Comparison of ENCODE assay signal across 8 cellular contexts in genomic region chr7:100889761-100890639, GRCh38.
DNase-seq lines count a peak whose midpoint lies in the region; ATAC-seq and TF ChIP-seq lines count a peak whose summit lies in the region.

No MANE protein-coding gene starts in this region.

- H3K27ac ChIP-seq in cingulate gyrus (ENCODE audit: low read depth, low read length) = peak overlapping the region; percentile 67

- peak; percentile 81 for TF ChIP-seq POLR2A in GM19099 (IDR thresholded peaks at IDR 0.05; ENCODE audit: extremely low read depth, insufficient read length, low read depth)

- no peak; the same call in 1 of the 2 replicates for TF ChIP-seq CTCF in AG10803 (conservative IDR thresholded peaks at IDR 0.05; ENCODE audit: low read length)

- DNase-seq in AG10803 (ENCODE audit: low read depth) (peak; percentile 90), NCI-H524 treated with DMSO at 0.1 percent for 48 hours (lab: John Stamatoyannopoulos, UW) (peak; percentile 63), left kidney (ENCODE audit: low read depth, low spot score) (peak; percentile 98)
- peak; percentile 88 to 92 for DNase-seq in activated CD4-positive, alpha-beta T cell treated with anti-CD3 and anti-CD28 coated beads for 4 hours
- peak; percentile 85 to 89 for DNase-seq in stimulated activated CD4-positive, alpha-beta T cell treated with anti-CD3 and anti-CD28 coated beads, Interleukin-1b, Interleukin-23, amount 100 ng/mL, for 4 hours (ENCODE audit: low read depth in 2 of 2)

- peak overlapping the region; percentile 68 for H3K4me3 ChIP-seq in AG10803 (ENCODE audit: low read length)

- ATAC-seq in HG03432 (IDR thresholded peaks at IDR 0.05; ENCODE audit: unreplicated experiment) = peak; percentile 73

Comparison
In these comparisons a context has a peak if more than half of its experiments do, and no peak if none do; other contexts are left out.
1. Peak in every context shown above with its lines: DNase-seq, ATAC-seq, H3K4me3 ChIP-seq and H3K27ac ChIP-seq.